Comparison of ENCODE assay signal across 1 cellular context in the genomic region with DNA sequence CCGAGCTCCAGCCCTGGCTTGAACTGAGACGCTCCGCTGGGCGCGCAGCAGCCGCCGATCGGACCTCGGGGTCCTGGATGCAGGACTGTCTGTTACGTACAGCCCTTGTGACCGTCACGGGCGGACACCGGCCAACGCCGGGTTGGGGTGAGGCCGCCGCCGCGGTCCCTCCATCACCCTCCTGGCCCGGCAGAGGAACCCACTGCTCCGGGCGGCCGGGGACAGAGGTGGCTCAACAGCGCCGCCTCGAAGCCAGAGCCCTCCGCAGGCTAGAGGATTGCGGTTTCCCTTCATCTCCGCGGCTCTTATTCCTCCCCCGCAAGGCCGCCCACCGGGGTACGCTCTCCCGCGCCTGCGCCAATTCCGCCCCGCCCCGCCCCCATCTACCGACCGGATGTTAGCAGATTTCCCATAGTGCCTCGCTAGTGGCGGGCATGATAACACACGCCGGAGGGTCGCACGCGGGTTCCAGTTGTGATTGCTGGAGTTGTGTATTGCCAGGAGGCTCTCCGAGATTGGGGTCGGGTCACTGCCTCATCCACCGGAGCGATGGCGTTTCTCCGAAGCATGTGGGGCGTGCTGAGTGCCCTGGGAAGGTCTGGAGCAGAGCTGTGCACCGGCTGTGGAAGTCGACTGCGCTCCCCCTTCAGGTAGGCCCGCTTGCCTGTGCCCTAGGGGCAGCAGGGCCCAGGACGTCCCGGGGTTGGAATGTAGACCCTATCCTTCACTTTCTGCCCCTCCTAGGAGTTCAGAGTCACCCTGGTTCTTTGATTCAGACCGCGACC.
A peak's percentile ranks its signal among the peaks of the same experiment; 100 is the strongest.
TF ChIP-seq lines count a peak whose summit lies in the region.

A gene (plus strand): TSS at position 412 of the 785 bp plus-strand sequence. CDS start 138 bp downstream, at position 550.

TF ChIP-seq in GM12878, 131 proteins besides CTCF, POLR2A, EP300 and RAD21 (continued from another document and continues in another):
- TF ChIP-seq, protein P1, sequence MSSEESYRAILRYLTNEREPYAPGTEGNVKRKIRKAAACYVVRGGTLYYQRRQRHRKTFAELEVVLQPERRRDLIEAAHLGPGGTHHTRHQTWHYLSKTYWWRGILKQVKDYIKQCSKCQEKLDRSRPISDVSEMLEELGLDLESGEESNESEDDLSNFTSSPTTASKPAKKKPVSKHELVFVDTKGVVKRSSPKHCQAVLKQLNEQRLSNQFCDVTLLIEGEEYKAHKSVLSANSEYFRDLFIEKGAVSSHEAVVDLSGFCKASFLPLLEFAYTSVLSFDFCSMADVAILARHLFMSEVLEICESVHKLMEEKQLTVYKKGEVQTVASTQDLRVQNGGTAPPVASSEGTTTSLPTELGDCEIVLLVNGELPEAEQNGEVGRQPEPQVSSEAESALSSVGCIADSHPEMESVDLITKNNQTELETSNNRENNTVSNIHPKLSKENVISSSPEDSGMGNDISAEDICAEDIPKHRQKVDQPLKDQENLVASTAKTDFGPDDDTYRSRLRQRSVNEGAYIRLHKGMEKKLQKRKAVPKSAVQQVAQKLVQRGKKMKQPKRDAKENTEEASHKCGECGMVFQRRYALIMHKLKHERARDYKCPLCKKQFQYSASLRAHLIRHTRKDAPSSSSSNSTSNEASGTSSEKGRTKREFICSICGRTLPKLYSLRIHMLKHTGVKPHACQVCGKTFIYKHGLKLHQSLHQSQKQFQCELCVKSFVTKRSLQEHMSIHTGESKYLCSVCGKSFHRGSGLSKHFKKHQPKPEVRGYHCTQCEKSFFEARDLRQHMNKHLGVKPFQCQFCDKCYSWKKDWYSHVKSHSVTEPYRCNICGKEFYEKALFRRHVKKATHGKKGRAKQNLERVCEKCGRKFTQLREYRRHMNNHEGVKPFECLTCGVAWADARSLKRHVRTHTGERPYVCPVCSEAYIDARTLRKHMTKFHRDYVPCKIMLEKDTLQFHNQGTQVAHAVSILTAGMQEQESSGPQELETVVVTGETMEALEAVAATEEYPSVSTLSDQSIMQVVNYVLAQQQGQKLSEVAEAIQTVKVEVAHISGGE (CRISPR knock-in tag; IDR thresholded peaks at IDR 0.05) = no peak
- TF ChIP-seq NRF1 (conservative IDR thresholded peaks at IDR 0.05; ENCODE audit: low read depth, low read length) (peak; percentile 59), POLR2AphosphoS5 (IDR thresholded peaks at IDR 0.05; ENCODE audit: low read length) (peak; percentile 89), TAF1 (IDR thresholded peaks at IDR 0.05; ENCODE audit: borderline replicate concordance, low read depth, low read length) (peak; percentile 77), TARDBP (IDR thresholded peaks at IDR 0.05; ENCODE audit: borderline replicate concordance) (0 out of 2 replicates have a peak, but pooled peaks have one; percentile 67), FOS (IDR thresholded peaks at IDR 0.05; ENCODE audit: borderline replicate concordance, extremely low read depth, insufficient read length) (no peak), RELA (IDR thresholded peaks at IDR 0.05; ENCODE audit: borderline replicate concordance, partially characterized antibody) (no peak), CHD1 (IDR thresholded peaks at IDR 0.05; ENCODE audit: low read depth, low read length) (no peak; the same call in 1 of the 2 replicates), SMARCA5 (IDR thresholded peaks at IDR 0.05) (peak; percentile 93), SMC3 (IDR thresholded peaks at IDR 0.05; ENCODE audit: borderline replicate concordance, low read length) (peak; percentile 37; the same call in 1 of the 2 replicates), BRCA1 (IDR thresholded peaks at IDR 0.05; ENCODE audit: low read depth, low read length) (no peak), YBX1 (IDR thresholded peaks at IDR 0.05) (no peak), ATF7 (IDR thresholded peaks at IDR 0.05; ENCODE audit: low read depth) (peak; percentile 70), MTA2 (IDR thresholded peaks at IDR 0.05; ENCODE audit: low read depth) (peak; percentile 44; the same call in 1 of the 2 replicates), ETV6 (conservative IDR thresholded peaks at IDR 0.05 in 1 of 2, IDR thresholded peaks at IDR 0.05 in 1 of 2; ENCODE audit: borderline replicate concordance in 1 of 2, low read depth in 1 of 2) (no peak), ZNF207 (IDR thresholded peaks at IDR 0.05; ENCODE audit: borderline replicate concordance) (no peak), ZZZ3 (IDR thresholded peaks at IDR 0.05; ENCODE audit: control insufficient read depth, insufficient read length, low read depth) (no peak), SPI1 (IDR thresholded peaks at IDR 0.05; ENCODE audit: borderline replicate concordance, insufficient read depth, low read depth, low read length) (no peak), MYC (IDR thresholded peaks at IDR 0.05; ENCODE audit: insufficient read depth, insufficient read length, insufficient replicate concordance, low read length, severe bottlenecking) (peak; percentile 73), FOXM1 (IDR thresholded peaks at IDR 0.05; ENCODE audit: low read depth, low read length) (no peak; the same call in none of the 2 replicates), NR2F1 (conservative IDR thresholded peaks at IDR 0.05) (peak; percentile 54; the same call in 1 of the 2 replicates)
- TF ChIP-seq, protein P2, sequence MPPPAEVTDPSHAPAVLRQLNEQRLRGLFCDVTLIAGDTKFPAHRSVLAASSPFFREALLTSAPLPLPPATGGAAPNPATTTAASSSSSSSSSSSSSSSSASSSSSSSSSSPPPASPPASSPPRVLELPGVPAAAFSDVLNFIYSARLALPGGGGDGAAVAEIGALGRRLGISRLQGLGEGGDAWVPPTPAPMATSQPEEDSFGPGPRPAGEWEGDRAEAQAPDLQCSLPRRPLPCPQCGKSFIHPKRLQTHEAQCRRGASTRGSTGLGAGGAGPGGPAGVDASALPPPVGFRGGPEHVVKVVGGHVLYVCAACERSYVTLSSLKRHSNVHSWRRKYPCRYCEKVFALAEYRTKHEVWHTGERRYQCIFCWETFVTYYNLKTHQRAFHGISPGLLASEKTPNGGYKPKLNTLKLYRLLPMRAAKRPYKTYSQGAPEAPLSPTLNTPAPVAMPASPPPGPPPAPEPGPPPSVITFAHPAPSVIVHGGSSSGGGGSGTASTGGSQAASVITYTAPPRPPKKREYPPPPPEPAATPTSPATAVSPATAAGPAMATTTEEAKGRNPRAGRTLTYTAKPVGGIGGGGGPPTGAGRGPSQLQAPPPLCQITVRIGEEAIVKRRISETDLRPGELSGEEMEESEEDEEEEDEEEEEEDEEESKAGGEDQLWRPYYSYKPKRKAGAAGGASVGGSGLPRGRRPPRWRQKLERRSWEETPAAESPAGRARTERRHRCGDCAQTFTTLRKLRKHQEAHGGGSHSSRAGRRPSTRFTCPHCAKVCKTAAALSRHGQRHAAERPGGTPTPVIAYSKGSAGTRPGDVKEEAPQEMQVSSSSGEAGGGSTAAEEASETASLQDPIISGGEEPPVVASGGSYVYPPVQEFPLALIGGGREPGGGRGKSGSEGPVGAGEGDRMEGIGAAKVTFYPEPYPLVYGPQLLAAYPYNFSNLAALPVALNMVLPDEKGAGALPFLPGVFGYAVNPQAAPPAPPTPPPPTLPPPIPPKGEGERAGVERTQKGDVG (CRISPR knock-in tag; IDR thresholded peaks at IDR 0.05) = no peak
- TF ChIP-seq, protein P3, sequence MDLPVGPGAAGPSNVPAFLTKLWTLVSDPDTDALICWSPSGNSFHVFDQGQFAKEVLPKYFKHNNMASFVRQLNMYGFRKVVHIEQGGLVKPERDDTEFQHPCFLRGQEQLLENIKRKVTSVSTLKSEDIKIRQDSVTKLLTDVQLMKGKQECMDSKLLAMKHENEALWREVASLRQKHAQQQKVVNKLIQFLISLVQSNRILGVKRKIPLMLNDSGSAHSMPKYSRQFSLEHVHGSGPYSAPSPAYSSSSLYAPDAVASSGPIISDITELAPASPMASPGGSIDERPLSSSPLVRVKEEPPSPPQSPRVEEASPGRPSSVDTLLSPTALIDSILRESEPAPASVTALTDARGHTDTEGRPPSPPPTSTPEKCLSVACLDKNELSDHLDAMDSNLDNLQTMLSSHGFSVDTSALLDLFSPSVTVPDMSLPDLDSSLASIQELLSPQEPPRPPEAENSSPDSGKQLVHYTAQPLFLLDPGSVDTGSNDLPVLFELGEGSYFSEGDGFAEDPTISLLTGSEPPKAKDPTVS (IDR thresholded peaks at IDR 0.05; ENCODE audit: low read depth, low read length) = no peak
- TF ChIP-seq, protein P4, sequence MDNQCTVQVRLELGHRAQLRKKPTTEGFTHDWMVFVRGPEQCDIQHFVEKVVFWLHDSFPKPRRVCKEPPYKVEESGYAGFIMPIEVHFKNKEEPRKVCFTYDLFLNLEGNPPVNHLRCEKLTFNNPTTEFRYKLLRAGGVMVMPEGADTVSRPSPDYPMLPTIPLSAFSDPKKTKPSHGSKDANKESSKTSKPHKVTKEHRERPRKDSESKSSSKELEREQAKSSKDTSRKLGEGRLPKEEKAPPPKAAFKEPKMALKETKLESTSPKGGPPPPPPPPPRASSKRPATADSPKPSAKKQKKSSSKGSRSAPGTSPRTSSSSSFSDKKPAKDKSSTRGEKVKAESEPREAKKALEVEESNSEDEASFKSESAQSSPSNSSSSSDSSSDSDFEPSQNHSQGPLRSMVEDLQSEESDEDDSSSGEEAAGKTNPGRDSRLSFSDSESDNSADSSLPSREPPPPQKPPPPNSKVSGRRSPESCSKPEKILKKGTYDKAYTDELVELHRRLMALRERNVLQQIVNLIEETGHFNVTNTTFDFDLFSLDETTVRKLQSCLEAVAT (IDR thresholded peaks at IDR 0.05) = peak; percentile 72
- TF ChIP-seq, protein P5, sequence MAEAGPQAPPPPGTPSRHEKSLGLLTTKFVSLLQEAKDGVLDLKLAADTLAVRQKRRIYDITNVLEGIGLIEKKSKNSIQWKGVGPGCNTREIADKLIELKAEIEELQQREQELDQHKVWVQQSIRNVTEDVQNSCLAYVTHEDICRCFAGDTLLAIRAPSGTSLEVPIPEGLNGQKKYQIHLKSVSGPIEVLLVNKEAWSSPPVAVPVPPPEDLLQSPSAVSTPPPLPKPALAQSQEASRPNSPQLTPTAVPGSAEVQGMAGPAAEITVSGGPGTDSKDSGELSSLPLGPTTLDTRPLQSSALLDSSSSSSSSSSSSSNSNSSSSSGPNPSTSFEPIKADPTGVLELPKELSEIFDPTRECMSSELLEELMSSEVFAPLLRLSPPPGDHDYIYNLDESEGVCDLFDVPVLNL (IDR thresholded peaks at IDR 0.05; ENCODE audit: low read depth, low read length) = no peak
- TF ChIP-seq, protein P6, sequence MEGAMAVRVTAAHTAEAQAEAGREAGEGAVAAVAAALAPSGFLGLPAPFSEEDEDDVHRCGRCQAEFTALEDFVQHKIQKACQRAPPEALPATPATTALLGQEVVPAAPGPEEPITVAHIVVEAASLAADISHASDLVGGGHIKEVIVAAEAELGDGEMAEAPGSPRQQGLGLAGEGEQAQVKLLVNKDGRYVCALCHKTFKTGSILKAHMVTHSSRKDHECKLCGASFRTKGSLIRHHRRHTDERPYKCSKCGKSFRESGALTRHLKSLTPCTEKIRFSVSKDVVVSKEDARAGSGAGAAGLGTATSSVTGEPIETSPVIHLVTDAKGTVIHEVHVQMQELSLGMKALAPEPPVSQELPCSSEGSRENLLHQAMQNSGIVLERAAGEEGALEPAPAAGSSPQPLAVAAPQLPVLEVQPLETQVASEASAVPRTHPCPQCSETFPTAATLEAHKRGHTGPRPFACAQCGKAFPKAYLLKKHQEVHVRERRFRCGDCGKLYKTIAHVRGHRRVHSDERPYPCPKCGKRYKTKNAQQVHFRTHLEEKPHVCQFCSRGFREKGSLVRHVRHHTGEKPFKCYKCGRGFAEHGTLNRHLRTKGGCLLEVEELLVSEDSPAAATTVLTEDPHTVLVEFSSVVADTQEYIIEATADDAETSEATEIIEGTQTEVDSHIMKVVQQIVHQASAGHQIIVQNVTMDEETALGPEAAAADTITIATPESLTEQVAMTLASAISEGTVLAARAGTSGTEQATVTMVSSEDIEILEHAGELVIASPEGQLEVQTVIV (IDR thresholded peaks at IDR 0.05; ENCODE audit: borderline replicate concordance, partially characterized antibody) = no peak
- TF ChIP-seq, protein P7, sequence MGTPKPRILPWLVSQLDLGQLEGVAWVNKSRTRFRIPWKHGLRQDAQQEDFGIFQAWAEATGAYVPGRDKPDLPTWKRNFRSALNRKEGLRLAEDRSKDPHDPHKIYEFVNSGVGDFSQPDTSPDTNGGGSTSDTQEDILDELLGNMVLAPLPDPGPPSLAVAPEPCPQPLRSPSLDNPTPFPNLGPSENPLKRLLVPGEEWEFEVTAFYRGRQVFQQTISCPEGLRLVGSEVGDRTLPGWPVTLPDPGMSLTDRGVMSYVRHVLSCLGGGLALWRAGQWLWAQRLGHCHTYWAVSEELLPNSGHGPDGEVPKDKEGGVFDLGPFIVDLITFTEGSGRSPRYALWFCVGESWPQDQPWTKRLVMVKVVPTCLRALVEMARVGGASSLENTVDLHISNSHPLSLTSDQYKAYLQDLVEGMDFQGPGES (IDR thresholded peaks at IDR 0.05) = no peak
- TF ChIP-seq, protein P8, sequence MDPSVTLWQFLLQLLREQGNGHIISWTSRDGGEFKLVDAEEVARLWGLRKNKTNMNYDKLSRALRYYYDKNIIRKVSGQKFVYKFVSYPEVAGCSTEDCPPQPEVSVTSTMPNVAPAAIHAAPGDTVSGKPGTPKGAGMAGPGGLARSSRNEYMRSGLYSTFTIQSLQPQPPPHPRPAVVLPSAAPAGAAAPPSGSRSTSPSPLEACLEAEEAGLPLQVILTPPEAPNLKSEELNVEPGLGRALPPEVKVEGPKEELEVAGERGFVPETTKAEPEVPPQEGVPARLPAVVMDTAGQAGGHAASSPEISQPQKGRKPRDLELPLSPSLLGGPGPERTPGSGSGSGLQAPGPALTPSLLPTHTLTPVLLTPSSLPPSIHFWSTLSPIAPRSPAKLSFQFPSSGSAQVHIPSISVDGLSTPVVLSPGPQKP (IDR thresholded peaks at IDR 0.05; ENCODE audit: low read depth, low read length) = peak; percentile 60; the same call in 1 of the 2 replicates
- TF ChIP-seq, protein P9, sequence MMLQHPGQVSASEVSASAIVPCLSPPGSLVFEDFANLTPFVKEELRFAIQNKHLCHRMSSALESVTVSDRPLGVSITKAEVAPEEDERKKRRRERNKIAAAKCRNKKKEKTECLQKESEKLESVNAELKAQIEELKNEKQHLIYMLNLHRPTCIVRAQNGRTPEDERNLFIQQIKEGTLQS (IDR thresholded peaks at IDR 0.05; ENCODE audit: borderline replicate concordance, extremely low read depth, low read depth, low read length) = no peak
- TF ChIP-seq, protein P10, sequence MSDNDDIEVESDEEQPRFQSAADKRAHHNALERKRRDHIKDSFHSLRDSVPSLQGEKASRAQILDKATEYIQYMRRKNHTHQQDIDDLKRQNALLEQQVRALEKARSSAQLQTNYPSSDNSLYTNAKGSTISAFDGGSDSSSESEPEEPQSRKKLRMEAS (IDR thresholded peaks at IDR 0.05; ENCODE audit: low read depth, low read length) = peak; percentile 84; the same call in 1 of the 2 replicates
